Comparison of ENCODE assay signal across 31 cellular contexts in genomic region chr13:111557921-111558699, GRCh38.
"Had no signal": no experiment of that assay in that cellular context is flagged by ENCODE, and none has a peak within 500 bp of the region (broad histone marks: within the 10 kb centered on the region; RNA-seq: fewer than 3 reads in every experiment).

No MANE protein-coding gene starts in this region.

- H3K27ac ChIP-seq: ascending aorta, cardiac muscle cell, SJCRH30, SK-N-MC had no signal

- H3K9me3 ChIP-seq: ascending aorta, SJCRH30 had no signal

- H3K9me3 Mint-ChIP-seq: activated CD4-positive, alpha-beta T cell treated with anti-CD3 and anti-CD28 coated beads, Interleukin-2, amount 10 ng/mL, durations not matched to agents 7 days and 5 days; activated naive CD4-positive, alpha-beta T cell treated with anti-CD3 and anti-CD28 coated beads, Interleukin-2, amount 50 U/mL, for 24 hours; activated naive CD8-positive, alpha-beta T cell treated with anti-CD3 and anti-CD28 coated beads, Interleukin-2, amount 10 ng/mL, durations not matched to agents 7 days and 5 days; activated T-cell treated with anti-CD3 and anti-CD28 coated beads, Interleukin-2, amount 50 U/mL, for 24 hours; activated T-helper 2 cell treated with anti-CD3 and anti-CD28 coated beads, Interferon-gamma antibody, Interleukin-2, Interleukin-4, amounts not matched to agents 10 μg/mL and 5 μg/mL and 100 μg/mL, durations not matched to agents 14 hours and 24 hours and 36 hours had no signal

- DNase-seq: activated CD4-positive, alpha-beta T cell treated with anti-CD3 and anti-CD28 coated beads for 36 hours; activated CD4-positive, alpha-beta T cell treated with anti-CD3 and anti-CD28 coated beads, Interleukin-2, amount 10 ng/mL, durations not matched to agents 7 days and 5 days; activated CD4-positive, alpha-beta T cell treated with anti-CD3 and anti-CD28 coated beads, Interleukin-2, amount 50 U/mL, for 48 hours; activated CD8-positive, alpha-beta T cell treated with anti-CD3 and anti-CD28 coated beads, Interleukin-2, amount 10 ng/mL, durations not matched to agents 7 days and 5 days; activated gamma-delta T cell; activated naive CD4-positive, alpha-beta T cell treated with Interleukin-2 at 50 U/mL for 16 hours; activated naive CD8-positive, alpha-beta T cell treated with anti-CD3 and anti-CD28 coated beads, Interleukin-2, amount 10 ng/mL, durations not matched to agents 7 days and 5 days; activated T-cell treated with anti-CD3 and anti-CD28 coated beads, Interleukin-2, amount 50 U/mL, for 24 hours; amygdala; Karpas-422; KBM-7; NCI-H1048; NCI-H1105 treated with DMSO at 0.1 percent for 48 hours; NCI-H1436; NCI-H1694; NCI-H1930; NCI-H2081 treated with DMSO at 0.1 percent for 48 hours; NCI-H226; NCI-H446 treated with DMSO at 0.1 percent for 48 hours; NCI-H524 treated with DMSO at 0.1 percent for 48 hours; SHP77; SJCRH30; T1000 had no signal

- H3K4me1 Mint-ChIP-seq: activated CD4-positive, alpha-beta T cell treated with anti-CD3 and anti-CD28 coated beads for 36 hours; activated CD4-positive, alpha-beta T cell treated with anti-CD3 and anti-CD28 coated beads, Interleukin-2, amount 10 ng/mL, durations not matched to agents 7 days and 5 days; activated naive CD4-positive, alpha-beta T cell treated with anti-CD3 and anti-CD28 coated beads, Interleukin-2, amount 50 U/mL, for 24 hours; activated naive CD8-positive, alpha-beta T cell treated with anti-CD3 and anti-CD28 coated beads, Interleukin-2, amount 10 ng/mL, durations not matched to agents 7 days and 5 days had no signal

- H3K36me3 ChIP-seq: ascending aorta, cardiac muscle cell, SJCRH30 had no signal

- H3K4me3 Mint-ChIP-seq: activated CD4-positive, alpha-beta T cell treated with anti-CD3 and anti-CD28 coated beads for 36 hours; activated CD4-positive, alpha-beta T cell treated with anti-CD3 and anti-CD28 coated beads, Interleukin-2, amount 10 ng/mL, durations not matched to agents 7 days and 5 days; activated CD8-positive, alpha-beta T cell treated with anti-CD3 and anti-CD28 coated beads, Interleukin-2, amount 10 ng/mL, durations not matched to agents 7 days and 5 days; activated naive CD4-positive, alpha-beta T cell treated with anti-CD3 and anti-CD28 coated beads, Interleukin-2, amount 50 U/mL, for 24 hours; activated naive CD8-positive, alpha-beta T cell treated with anti-CD3 and anti-CD28 coated beads, Interleukin-2, amount 10 ng/mL, durations not matched to agents 7 days and 5 days; activated T-cell treated with anti-CD3 and anti-CD28 coated beads, Interleukin-2, amount 50 U/mL, for 24 hours had no signal

- H3K4me1 ChIP-seq: ascending aorta, SJCRH30 had no signal

- FAIRE-seq: TTC549 had no signal

- H3K4me3 ChIP-seq: ascending aorta, cardiac muscle cell, SJCRH30, SK-N-MC had no signal

- H3K27me3 ChIP-seq: ascending aorta, SJCRH30 had no signal

- H3K27ac Mint-ChIP-seq: activated CD4-positive, alpha-beta T cell treated with anti-CD3 and anti-CD28 coated beads for 36 hours; activated CD4-positive, alpha-beta T cell treated with anti-CD3 and anti-CD28 coated beads, Interleukin-2, amount 10 ng/mL, durations not matched to agents 7 days and 5 days; activated CD8-positive, alpha-beta T cell treated with anti-CD3 and anti-CD28 coated beads, Interleukin-2, amount 10 ng/mL, durations not matched to agents 7 days and 5 days; activated naive CD4-positive, alpha-beta T cell treated with anti-CD3 and anti-CD28 coated beads, Interleukin-2, amount 50 U/mL, for 24 hours; activated naive CD8-positive, alpha-beta T cell treated with anti-CD3 and anti-CD28 coated beads, Interleukin-2, amount 10 ng/mL, durations not matched to agents 7 days and 5 days; activated T-cell treated with anti-CD3 and anti-CD28 coated beads, Interleukin-2, amount 50 U/mL, for 24 hours; activated T-helper 2 cell treated with anti-CD3 and anti-CD28 coated beads, Interferon-gamma antibody, Interleukin-2, Interleukin-4, amounts not matched to agents 10 μg/mL and 5 μg/mL and 100 μg/mL, durations not matched to agents 14 hours and 24 hours and 36 hours had no signal

- H3K27me3 Mint-ChIP-seq: activated CD4-positive, alpha-beta T cell treated with anti-CD3 and anti-CD28 coated beads, Interleukin-2, amount 10 ng/mL, durations not matched to agents 7 days and 5 days had no signal

- H3K36me3 Mint-ChIP-seq: activated naive CD4-positive, alpha-beta T cell treated with anti-CD3 and anti-CD28 coated beads, Interleukin-2, amount 50 U/mL, for 24 hours; activated naive CD8-positive, alpha-beta T cell treated with anti-CD3 and anti-CD28 coated beads, Interleukin-2, amount 10 ng/mL, durations not matched to agents 7 days and 5 days had no signal

- ATAC-seq: activated CD4-positive, alpha-beta T cell treated with anti-CD3 and anti-CD28 coated beads for 36 hours; activated CD4-positive, CD25-positive, alpha-beta regulatory T cell treated with anti-CD3 and anti-CD28 coated beads, Interleukin-2, amount 50 U/mL, for 24 hours; activated CD8-positive, alpha-beta T cell treated with anti-CD3 and anti-CD28 coated beads, Interleukin-2, amount 10 ng/mL, durations not matched to agents 7 days and 5 days; Panc1 had no signal
